Comparison of ENCODE assay signal across 1 cellular context in genomic region chr2:8058652-8059051, GRCh38.
TF ChIP-seq lines count a peak whose summit lies in the region.

No MANE protein-coding gene starts in this region.

TF ChIP-seq in GM12878, 131 proteins besides CTCF, POLR2A, EP300 and RAD21 (continued from another document):
- TF ChIP-seq IKZF2 (IDR thresholded peaks at IDR 0.05), result peak; percentile 66 to 73; a peak in 3 of 4 replicates
